ENCODE assay signal across 1 cellular context in the genomic region with DNA sequence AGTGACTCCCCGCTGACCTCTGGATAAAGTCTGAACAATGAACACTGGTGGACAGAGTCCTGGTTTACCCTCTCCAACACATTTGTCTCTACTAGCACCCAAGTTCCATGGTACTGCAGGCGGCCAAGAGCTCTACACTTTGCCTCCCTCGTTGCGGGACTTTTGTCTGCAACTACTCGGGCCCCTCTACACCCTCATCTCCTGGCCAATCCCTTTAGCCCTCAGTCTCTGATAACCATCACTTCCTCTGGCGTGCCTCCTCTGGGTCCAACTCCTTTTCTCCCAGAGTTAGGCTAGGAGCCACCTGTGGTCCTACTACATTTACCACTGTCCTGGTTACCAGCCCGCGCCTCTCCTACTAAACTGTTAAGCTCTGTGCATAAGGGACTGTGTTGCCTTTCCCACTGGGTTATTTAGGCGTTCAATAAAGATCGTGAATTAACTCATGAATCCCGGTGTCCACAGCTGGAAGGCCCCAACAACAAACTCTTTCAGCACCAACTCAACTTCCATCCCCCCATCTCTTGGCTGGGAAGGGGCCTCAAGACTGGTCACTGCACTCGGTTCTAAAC.
TF ChIP-seq lines count a peak whose summit lies in the region.

No MANE protein-coding gene starts in this region.

TF ChIP-seq in IMR-90, 13 proteins besides CTCF, POLR2A, EP300 and RAD21 (continued from another document):
- TF ChIP-seq NFE2L2 (IDR thresholded peaks at IDR 0.05; ENCODE audit: low read depth, low read length): no peak
- TF ChIP-seq BHLHE40 (IDR thresholded peaks at IDR 0.05; ENCODE audit: low read depth, low read length): no peak
- TF ChIP-seq FOS (IDR thresholded peaks at IDR 0.05; ENCODE audit: low read depth, low read length): no peak
- no peak for TF ChIP-seq CEBPB (IDR thresholded peaks at IDR 0.05; ENCODE audit: low read depth, low read length)
- TF ChIP-seq ELK1 (IDR thresholded peaks at IDR 0.05; ENCODE audit: borderline replicate concordance, low read depth, low read length): no peak
- TF ChIP-seq MAFK (IDR thresholded peaks at IDR 0.05; ENCODE audit: low read depth, low read length): no peak
